Comparison of ENCODE assay signal across 1 cellular context in the genomic region with DNA sequence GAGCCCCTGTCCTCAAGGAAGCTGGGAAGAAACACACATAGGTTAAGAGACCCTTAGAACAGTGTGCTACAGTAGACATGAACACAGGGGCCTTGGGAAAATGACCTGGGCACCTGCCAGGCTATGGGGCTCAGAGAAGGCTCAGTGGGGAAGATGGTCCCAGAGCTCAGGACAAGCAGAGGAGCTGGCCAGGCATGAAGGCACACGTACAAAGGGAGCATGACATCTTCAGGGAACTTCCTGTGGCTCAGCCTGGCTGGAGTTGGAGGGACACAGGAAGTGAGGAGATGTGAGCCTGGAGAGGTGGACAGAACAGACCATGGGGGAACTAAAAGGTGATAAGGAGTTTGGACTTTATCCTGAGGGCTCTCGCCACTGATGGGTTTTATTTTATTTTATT.
TF ChIP-seq lines count a peak whose summit lies in the region.

No MANE protein-coding gene starts in this region.

TF ChIP-seq in SK-N-SH treated with all-trans-retinoic acid at 6 μM for 48 hours, 23 proteins besides CTCF, POLR2A, EP300 and RAD21 (continued from another document):
- no peak for TF ChIP-seq ARNTL (CRISPR knock-in tag; IDR thresholded peaks at IDR 0.05; ENCODE audit: borderline replicate concordance, low read depth)
- TF ChIP-seq CREB5 (CRISPR knock-in tag; IDR thresholded peaks at IDR 0.05; ENCODE audit: low read depth), result no peak
- TF ChIP-seq PPARA (CRISPR knock-in tag; IDR thresholded peaks at IDR 0.05; ENCODE audit: borderline replicate concordance), result no peak
- TF ChIP-seq TCF4 (CRISPR knock-in tag; IDR thresholded peaks at IDR 0.05; ENCODE audit: borderline replicate concordance), result no peak
